ENCODE assay signal across 1 cellular context in genomic region chr3:105503191-105503593, GRCh38.
TF ChIP-seq lines count a peak whose summit lies in the region.

No MANE protein-coding gene starts in this region.

TF ChIP-seq in HepG2, 621 proteins besides CTCF, POLR2A, EP300 and RAD21 (continued from another document and continues in another):
- TF ChIP-seq HIC2 (CRISPR knock-in tag; IDR thresholded peaks at IDR 0.05; ENCODE audit: low read depth) (no peak), GTF2F1 (IDR thresholded peaks at IDR 0.05; ENCODE audit: low read length) (no peak), MED1 (CRISPR knock-in tag; IDR thresholded peaks at IDR 0.05) (peak; percentile 87), SPEN (CRISPR knock-in tag; IDR thresholded peaks at IDR 0.05; ENCODE audit: low read depth) (no peak), ZNF337 (CRISPR knock-in tag; IDR thresholded peaks at IDR 0.05; ENCODE audit: borderline replicate concordance, low read depth) (no peak), ETS1 (CRISPR knock-in tag; IDR thresholded peaks at IDR 0.05) (no peak), ERF (CRISPR knock-in tag; IDR thresholded peaks at IDR 0.05) (peak; percentile 62; the same call in 1 of the 2 replicates), ZNF720 (CRISPR knock-in tag; IDR thresholded peaks at IDR 0.05) (no peak), ZNF232 (CRISPR knock-in tag; IDR thresholded peaks at IDR 0.05; ENCODE audit: borderline replicate concordance) (no peak), NFE2L1 (CRISPR knock-in tag; IDR thresholded peaks at IDR 0.05; ENCODE audit: borderline replicate concordance) (no peak), ZNF142 (CRISPR knock-in tag; IDR thresholded peaks at IDR 0.05) (no peak), SUZ12 (IDR thresholded peaks at IDR 0.05; ENCODE audit: low read depth, low read length) (no peak), ZNF160 (CRISPR knock-in tag; IDR thresholded peaks at IDR 0.05) (peak; percentile 41; the same call in 1 of the 2 replicates), KDM5A (IDR thresholded peaks at IDR 0.05; ENCODE audit: borderline replicate concordance, low read length) (no peak; the same call in 1 of the 2 replicates), HNRNPH1 (optimal IDR thresholded peaks at IDR 0.05; ENCODE audit: low read depth, low read length) (no peak), SNAPC2 (CRISPR knock-in tag; IDR thresholded peaks at IDR 0.05) (no peak), PHB2 (IDR thresholded peaks at IDR 0.05; ENCODE audit: partially characterized antibody) (no peak), ZNF446 (CRISPR knock-in tag; IDR thresholded peaks at IDR 0.05) (no peak), NBN (conservative IDR thresholded peaks at IDR 0.05) (no peak), ZBTB34 (CRISPR knock-in tag; IDR thresholded peaks at IDR 0.05) (no peak; the same call in 1 of the 2 replicates), ZNF3 (CRISPR knock-in tag; IDR thresholded peaks at IDR 0.05) (no peak; the same call in 1 of the 2 replicates), ARID5B (CRISPR knock-in tag; IDR thresholded peaks at IDR 0.05) (peak; percentile 99), PHF5A (CRISPR knock-in tag; IDR thresholded peaks at IDR 0.05; ENCODE audit: low read depth, unreplicated experiment) (no peak), HBP1 (CRISPR knock-in tag; IDR thresholded peaks at IDR 0.05; ENCODE audit: low read depth) (no peak), CBX5 (CRISPR knock-in tag; IDR thresholded peaks at IDR 0.05; ENCODE audit: borderline replicate concordance) (no peak), ZBTB43 (CRISPR knock-in tag; conservative IDR thresholded peaks at IDR 0.05) (peak; percentile 98), ZNF367 (CRISPR knock-in tag; IDR thresholded peaks at IDR 0.05; ENCODE audit: borderline replicate concordance) (no peak), ZKSCAN8 (CRISPR knock-in tag; IDR thresholded peaks at IDR 0.05; ENCODE audit: borderline replicate concordance) (peak; percentile 88; the same call in 1 of the 2 replicates), ZNF512B (CRISPR knock-in tag; IDR thresholded peaks at IDR 0.05; ENCODE audit: borderline replicate concordance) (no peak), ZNF547 (CRISPR knock-in tag; IDR thresholded peaks at IDR 0.05) (no peak), ZNF484 (CRISPR knock-in tag; IDR thresholded peaks at IDR 0.05; ENCODE audit: borderline replicate concordance, low read depth) (no peak), THRA (CRISPR knock-in tag; IDR thresholded peaks at IDR 0.05; ENCODE audit: borderline replicate concordance) (0 out of 2 replicates have a peak, but pooled peaks have one; percentile 47), KDM4B (CRISPR knock-in tag; IDR thresholded peaks at IDR 0.05) (no peak), NFATC3 (CRISPR knock-in tag; IDR thresholded peaks at IDR 0.05) (0 out of 2 replicates have a peak, but pooled peaks have one; percentile 61), MYC (CRISPR knock-in tag; IDR thresholded peaks at IDR 0.05; ENCODE audit: borderline replicate concordance) (no peak), EZH2 (conservative IDR thresholded peaks at IDR 0.05; ENCODE audit: low read depth, low read length) (no peak), ZZZ3 (CRISPR knock-in tag; IDR thresholded peaks at IDR 0.05; ENCODE audit: borderline replicate concordance) (no peak), ZNF292 (CRISPR knock-in tag; IDR thresholded peaks at IDR 0.05; ENCODE audit: borderline replicate concordance, low read depth) (peak; percentile 94), ZNF747 (CRISPR knock-in tag; IDR thresholded peaks at IDR 0.05; ENCODE audit: borderline replicate concordance) (0 out of 2 replicates have a peak, but pooled peaks have one; percentile 50)
